In genomic region chr7:35025391-35025870, GRCh38 we compare ENCODE assay signal across 2 cellular contexts.
TF ChIP-seq lines count a peak whose summit lies in the region.

No MANE protein-coding gene starts in this region.

TF ChIP-seq in A549, 52 proteins besides CTCF, POLR2A, EP300 and RAD21 (continued from another document):
- TF ChIP-seq, protein P1, sequence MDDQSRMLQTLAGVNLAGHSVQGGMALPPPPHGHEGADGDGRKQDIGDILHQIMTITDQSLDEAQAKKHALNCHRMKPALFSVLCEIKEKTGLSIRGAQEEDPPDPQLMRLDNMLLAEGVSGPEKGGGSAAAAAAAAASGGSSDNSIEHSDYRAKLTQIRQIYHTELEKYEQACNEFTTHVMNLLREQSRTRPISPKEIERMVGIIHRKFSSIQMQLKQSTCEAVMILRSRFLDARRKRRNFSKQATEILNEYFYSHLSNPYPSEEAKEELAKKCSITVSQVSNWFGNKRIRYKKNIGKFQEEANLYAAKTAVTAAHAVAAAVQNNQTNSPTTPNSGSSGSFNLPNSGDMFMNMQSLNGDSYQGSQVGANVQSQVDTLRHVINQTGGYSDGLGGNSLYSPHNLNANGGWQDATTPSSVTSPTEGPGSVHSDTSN (IDR thresholded peaks at IDR 0.05): no peak
- no peak for TF ChIP-seq FOSL2 (IDR thresholded peaks at IDR 0.05)
- peak; percentile 59 for TF ChIP-seq FOSL2 (CRISPR knock-in tag; IDR thresholded peaks at IDR 0.05)
- TF ChIP-seq JUN (IDR thresholded peaks at IDR 0.05): 0 out of 5 replicates have a peak, but pooled peaks of 1 of the 2 experiments have one; percentile 45

TF ChIP-seq in HEK293, 187 proteins besides CTCF, POLR2A, EP300 and RAD21 (continued from another document):
- TF ChIP-seq ZBTB20 (tag by site-specific recombination; IDR thresholded peaks at IDR 0.05): 0 out of 2 replicates have a peak, but pooled peaks have one; percentile 9
